Comparison of ENCODE assay signal across 12 cellular contexts in the genomic region with DNA sequence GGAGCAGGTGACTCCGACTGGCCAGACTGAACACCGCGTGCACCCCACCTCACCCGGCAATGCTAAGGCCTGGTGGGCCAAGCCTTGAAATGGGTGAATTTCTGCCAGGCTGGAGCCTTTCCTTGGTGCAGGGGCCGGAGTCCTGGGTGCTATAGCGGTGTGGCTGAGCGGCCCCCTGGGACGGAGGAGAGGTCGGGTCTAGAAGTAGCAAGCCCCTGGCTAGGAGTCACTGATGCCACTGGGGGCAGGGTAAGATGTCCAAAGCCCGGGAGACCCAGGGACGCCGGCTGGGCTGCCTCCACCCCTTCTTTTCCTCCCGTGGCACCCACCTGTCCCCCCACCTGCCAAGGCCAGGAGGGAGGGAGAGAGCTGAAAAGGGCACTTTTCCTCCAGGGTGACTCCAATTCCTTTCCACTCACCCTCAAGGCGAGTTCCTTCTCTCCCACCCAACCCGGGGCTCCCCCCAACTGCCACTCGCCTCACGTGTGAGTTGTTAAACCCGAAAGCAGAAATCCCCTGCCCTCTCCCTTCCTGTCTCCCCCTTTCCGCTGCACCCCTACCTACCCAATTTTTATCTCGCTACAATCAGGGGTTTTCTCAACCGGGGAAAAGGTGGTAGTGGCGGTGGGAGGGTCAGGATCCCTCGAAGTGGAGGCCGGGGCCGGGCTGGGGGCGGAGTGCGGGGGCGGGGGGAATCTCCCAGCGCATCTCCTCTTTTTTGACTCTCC. TPM values are rescaled to one million over a fixed set of nuclear protein-coding genes. Genes with fewer than 3 reads are reported as not detected.
DNase-seq lines count a peak whose midpoint lies in the region; ATAC-seq and TF ChIP-seq lines count a peak whose summit lies in the region.
"Had no signal": no experiment of that assay in that cellular context is flagged by ENCODE, and none has a peak within 500 bp of the region (broad histone marks: within the 10 kb centered on the region; RNA-seq: fewer than 3 reads in every experiment).

No MANE protein-coding gene starts in this region.

- peak overlapping the region; percentile 74 for H3K4me3 Mint-ChIP-seq in activated CD4-positive, alpha-beta T cell treated with anti-CD3 and anti-CD28 coated beads, Interleukin-2, amount 10 ng/mL, durations not matched to agents 24 days and 14 days

- intact Hi-C loops in activated CD4-positive, alpha-beta T cell treated with anti-CD3 and anti-CD28 coated beads, Interleukin-2, amount 10 ng/mL, durations not matched to agents 24 days and 14 days (cut with micrococcal nuclease): loop anchor here (10.0 kb wide), 1 partner anchor 1256 kb away; no protein-coding TSS in a partner anchor

- H3K9me3 ChIP-seq in effector memory CD4-positive, alpha-beta T cell (ENCODE audit: control insufficient read depth, low read length): no peaks in the 10 kb centered on the region

- H3K4me1 Mint-ChIP-seq in activated CD4-positive, alpha-beta T cell treated with anti-CD3 and anti-CD28 coated beads, Interleukin-2, amount 10 ng/mL, durations not matched to agents 24 days and 14 days: peaks cover 43% of the 10 kb centered on the region

- no peak overlapping the region for H3K27ac ChIP-seq in effector memory CD4-positive, alpha-beta T cell (ENCODE audit: insufficient read depth, low read length, poor library complexity, severe bottlenecking)

- peak; percentile 61 for DNase-seq in GM20000 (ENCODE audit: low spot score)
- peak; percentile 85 for DNase-seq in activated CD4-positive, alpha-beta T cell treated with anti-CD3 and anti-CD28 coated beads, Interleukin-2, amount 10 ng/mL, durations not matched to agents 24 days and 14 days
- DNase-seq in effector memory CD4-positive, alpha-beta T cell: peak; percentile 60 to 77 (median 69)
- DNase-seq in stimulated activated CD4-positive, alpha-beta T cell treated with anti-CD3 and anti-CD28 coated beads, Interleukin-4, amount 100 ng/mL, for 24 hours: peak; percentile 43
- DNase-seq in amniotic stem cell (lab: John Stamatoyannopoulos, UW): no peak
- DNase-seq in Kasumi-1 (lab: John Stamatoyannopoulos, UW): no peak
- DNase-seq: DMS79, foreskin fibroblast, NCI-H345 had no signal

- peaks cover 72% of the 10 kb centered on the region for H3K27me3 Mint-ChIP-seq in activated CD4-positive, alpha-beta T cell treated with anti-CD3 and anti-CD28 coated beads, Interleukin-2, amount 10 ng/mL, durations not matched to agents 24 days and 14 days

- H3K36me3 Mint-ChIP-seq in activated CD4-positive, alpha-beta T cell treated with anti-CD3 and anti-CD28 coated beads, Interleukin-2, amount 10 ng/mL, durations not matched to agents 24 days and 14 days (ENCODE audit: low read depth): peaks cover 5% of the 10 kb centered on the region
- H3K36me3 Mint-ChIP-seq: brain had no signal

- H3K27ac Mint-ChIP-seq in activated CD4-positive, alpha-beta T cell treated with anti-CD3 and anti-CD28 coated beads, Interleukin-2, amount 10 ng/mL, durations not matched to agents 24 days and 14 days: peak overlapping the region; percentile 74

- H3K4me3 ChIP-seq in effector memory CD4-positive, alpha-beta T cell (ENCODE audit: insufficient read depth, low read depth, low read length, poor library complexity, severe bottlenecking): peak overlapping the region; percentile 57

- H3K9me3 Mint-ChIP-seq in activated CD4-positive, alpha-beta T cell treated with anti-CD3 and anti-CD28 coated beads, Interleukin-2, amount 10 ng/mL, durations not matched to agents 24 days and 14 days: no peaks in the 10 kb centered on the region

- H3K27me3 ChIP-seq in effector memory CD4-positive, alpha-beta T cell (replicated peaks; ENCODE audit: control insufficient read depth, insufficient read depth, low read length, poor library complexity, severe bottlenecking): peaks cover 95% of the 10 kb centered on the region

- H3K36me3 ChIP-seq in effector memory CD4-positive, alpha-beta T cell (ENCODE audit: control insufficient read depth, insufficient read depth, low read length): no peaks in the 10 kb centered on the region

- no peak for TF ChIP-seq CTCF in GM20000 (IDR thresholded peaks at IDR 0.05; ENCODE audit: extremely low read depth, missing control alignments)

- peaks cover 89% of the 10 kb centered on the region for H3K4me1 ChIP-seq in effector memory CD4-positive, alpha-beta T cell (ENCODE audit: control insufficient read depth, insufficient read depth, low read length, poor library complexity, severe bottlenecking)

- no peak for ATAC-seq in GM21381 (IDR thresholded peaks at IDR 0.05; ENCODE audit: unreplicated experiment)
- ATAC-seq in GM19455 (IDR thresholded peaks at IDR 0.05; ENCODE audit: unreplicated experiment): no peak

RNA-seq across cellular contexts. Expression of a gene that starts 6.0 kb away (rescaled TPM):
- total RNA-seq in activated CD4-positive, alpha-beta T cell treated with anti-CD3 and anti-CD28 coated beads, Interleukin-2, amount 10 ng/mL, durations not matched to agents 24 days and 14 days: 79.7 and 81.0 TPM in 2 replicates

Comparison
In these comparisons a context has a peak if more than half of its experiments do, and no peak if none do; other contexts are left out.
1. DNase-seq: peak in GM20000 (single experiment), activated CD4-positive, alpha-beta T cell treated with anti-CD3 and anti-CD28 coated beads, Interleukin-2, amount 10 ng/mL, durations not matched to agents 24 days and 14 days (single experiment), effector memory CD4-positive, alpha-beta T cell (3 of 3) and stimulated activated CD4-positive, alpha-beta T cell treated with anti-CD3 and anti-CD28 coated beads, Interleukin-4, amount 100 ng/mL, for 24 hours (single experiment); none in amniotic stem cell (single experiment) and Kasumi-1 (0 of 2).